Comparison of ENCODE assay signal across 18 cellular contexts in genomic region chr15:47514251-47514652, GRCh38.
DNase-seq lines count a peak whose midpoint lies in the region; ATAC-seq and FAIRE-seq lines count a peak whose summit lies in the region.
"Had no signal": no experiment of that assay in that cellular context is flagged by ENCODE, and none has a peak within 500 bp of the region (broad histone marks: within the 10 kb centered on the region; RNA-seq: fewer than 3 reads in every experiment).

No MANE protein-coding gene starts in this region.

- no peak for FAIRE-seq in urothelium cell line (lab: Jason Lieb, UNC)
- FAIRE-seq: colon had no signal

- DNase-seq in NCI-H2029 (lab: John Stamatoyannopoulos, UW) (peak; percentile 20), NCI-H2029 treated with DMSO at 0.1 percent for 48 hours (lab: John Stamatoyannopoulos, UW) (no peak), SW 1271 (lab: John Stamatoyannopoulos, UW) (peak; percentile 1 to 11), fibroblast of peridontal ligament (ENCODE audit: extremely low read depth) (peak; percentile 82), urothelium cell line (ENCODE audit: low spot score) (peak; percentile 23), T-helper 9 cell (no peak)
- DNase-seq in stimulated activated naive CD4-positive, alpha-beta T cell (lab: John Stamatoyannopoulos, UW), result no peak
- DNase-seq: 8988T; activated CD8-positive, alpha-beta T cell treated with anti-CD3 and anti-CD28 coated beads for 36 hours; activated naive CD4-positive, alpha-beta T cell treated with anti-CD3 and anti-CD28 coated beads, Interleukin-2, amount 10 ng/mL, durations not matched to agents 7 days and 5 days; Calu3; heart right ventricle; Karpas-422; left ventricle myocardium superior; NCI-H1930; nephron progenitor cell had no signal

- no peak for ATAC-seq in HG02970 (IDR thresholded peaks at IDR 0.05; ENCODE audit: low FRiP score, unreplicated experiment)
- ATAC-seq: activated CD8-positive, alpha-beta T cell treated with anti-CD3 and anti-CD28 coated beads for 36 hours; heart right ventricle; left ventricle myocardium superior had no signal

Comparison
In these comparisons a context has a peak if more than half of its experiments do, and no peak if none do; other contexts are left out.
1. DNase-seq: peak in NCI-H2029 (single experiment), SW 1271 (2 of 2), fibroblast of peridontal ligament (single experiment) and urothelium cell line (single experiment); none in NCI-H2029 treated with DMSO at 0.1 percent for 48 hours (single experiment), T-helper 9 cell (single experiment) and stimulated activated naive CD4-positive, alpha-beta T cell (0 of 6).